1 cellular context compared by ENCODE assay signal in the genomic region with DNA sequence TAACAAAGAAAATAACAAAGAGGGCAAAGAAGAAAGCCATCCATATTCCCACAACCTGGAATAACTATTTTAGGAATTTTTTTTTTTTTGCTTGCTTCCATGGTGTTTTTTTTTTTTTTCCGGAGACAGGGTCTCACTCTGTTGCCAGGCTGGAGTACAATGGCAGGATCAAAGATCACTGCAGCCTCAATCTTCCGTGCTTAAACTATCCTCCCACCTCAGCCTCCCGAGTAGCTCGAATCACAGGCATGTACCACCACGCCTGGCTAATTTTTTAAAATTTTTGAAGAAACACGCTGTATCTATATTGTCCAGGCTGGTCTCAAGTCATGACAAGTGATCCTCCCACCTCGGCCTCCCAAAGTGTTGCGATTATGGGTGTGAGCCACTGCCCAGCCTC.
TF ChIP-seq lines count a peak whose summit lies in the region.

No MANE protein-coding gene starts in this region.

TF ChIP-seq in GM12878, 131 proteins besides CTCF, POLR2A, EP300 and RAD21:
- TF ChIP-seq PAX5 (IDR thresholded peaks at IDR 0.05; ENCODE audit: borderline replicate concordance, low read depth, low read length) = no peak
- TF ChIP-seq POLR2AphosphoS5 (IDR thresholded peaks at IDR 0.05; ENCODE audit: low read length) = peak; percentile 28; the same call in 1 of the 2 replicates
